Comparison of ENCODE assay signal across 35 cellular contexts in genomic region chr15:27722102-27722501, GRCh38.
"Had no signal": no experiment of that assay in that cellular context is flagged by ENCODE, and none has a peak within 500 bp of the region (broad histone marks: within the 10 kb centered on the region; RNA-seq: fewer than 3 reads in every experiment).

No MANE protein-coding gene starts in this region.

- H3K27me3 ChIP-seq: ascending aorta, cardiac muscle cell, colonic mucosa had no signal

- FAIRE-seq: bronchial epithelial cell, TTC549 had no signal

- H3K36me3 Mint-ChIP-seq: activated CD4-positive, alpha-beta memory T cell treated with anti-CD3 and anti-CD28 coated beads for 36 hours; activated naive CD4-positive, alpha-beta T cell treated with anti-CD3 and anti-CD28 coated beads, Interleukin-2, amount 10 ng/mL, durations not matched to agents 7 days and 5 days; activated naive CD4-positive, alpha-beta T cell treated with anti-CD3 and anti-CD28 coated beads, Interleukin-2, amount 50 U/mL, for 24 hours; activated naive CD8-positive, alpha-beta T cell; activated naive CD8-positive, alpha-beta T cell treated with anti-CD3 and anti-CD28 coated beads, Interleukin-2, amount 10 ng/mL, durations not matched to agents 7 days and 5 days; brain had no signal

- H3K27ac ChIP-seq: ascending aorta, cardiac muscle cell, colonic mucosa, VCaP had no signal

- ATAC-seq: activated CD8-positive, alpha-beta T cell treated with anti-CD3 and anti-CD28 coated beads for 36 hours; activated naive CD8-positive, alpha-beta T cell treated with anti-CD3 and anti-CD28 coated beads, Interleukin-2, amount 50 U/mL, for 24 hours had no signal

- H3K4me3 Mint-ChIP-seq: activated B cell treated with CpG ODN at 0.5 μM for 24 hours; activated CD4-positive, alpha-beta memory T cell treated with anti-CD3 and anti-CD28 coated beads for 36 hours; activated CD4-positive, alpha-beta T cell treated with anti-CD3 and anti-CD28 coated beads, Interleukin-2, amount 10 ng/mL, durations not matched to agents 24 days and 14 days; activated CD8-positive, alpha-beta T cell treated with anti-CD3 and anti-CD28 coated beads for 36 hours; activated naive CD4-positive, alpha-beta T cell treated with anti-CD3 and anti-CD28 coated beads, Interleukin-2, amount 10 ng/mL, durations not matched to agents 7 days and 5 days; activated naive CD4-positive, alpha-beta T cell treated with anti-CD3 and anti-CD28 coated beads, Interleukin-2, amount 50 U/mL, for 24 hours; activated naive CD8-positive, alpha-beta T cell; activated naive CD8-positive, alpha-beta T cell treated with anti-CD3 and anti-CD28 coated beads, Interleukin-2, amount 10 ng/mL, durations not matched to agents 7 days and 5 days; activated naive CD8-positive, alpha-beta T cell treated with anti-CD3 and anti-CD28 coated beads, Interleukin-2, amount 50 U/mL, for 24 hours; brain; central memory CD8-positive, alpha-beta T cell; T-helper 2 cell treated with Interferon-gamma antibody and Interleukin-4, amounts not matched to agents 5 μg/mL and 100 μg/mL, for 36 hours had no signal

- H3K27me3 Mint-ChIP-seq: activated B cell treated with CpG ODN at 0.5 μM for 24 hours; activated CD4-positive, alpha-beta memory T cell treated with anti-CD3 and anti-CD28 coated beads for 36 hours; activated CD4-positive, alpha-beta T cell treated with anti-CD3 and anti-CD28 coated beads, Interleukin-2, amount 10 ng/mL, durations not matched to agents 24 days and 14 days; activated CD8-positive, alpha-beta T cell treated with anti-CD3 and anti-CD28 coated beads for 36 hours; activated naive CD4-positive, alpha-beta T cell treated with anti-CD3 and anti-CD28 coated beads, Interleukin-2, amount 10 ng/mL, durations not matched to agents 7 days and 5 days; activated naive CD4-positive, alpha-beta T cell treated with anti-CD3 and anti-CD28 coated beads, Interleukin-2, amount 50 U/mL, for 24 hours; activated naive CD8-positive, alpha-beta T cell treated with anti-CD3 and anti-CD28 coated beads, Interleukin-2, amount 10 ng/mL, durations not matched to agents 7 days and 5 days; activated naive CD8-positive, alpha-beta T cell treated with anti-CD3 and anti-CD28 coated beads, Interleukin-2, amount 50 U/mL, for 24 hours; central memory CD8-positive, alpha-beta T cell had no signal

- H3K4me1 Mint-ChIP-seq: activated B cell treated with CpG ODN at 0.5 μM for 24 hours; activated CD4-positive, alpha-beta T cell treated with anti-CD3 and anti-CD28 coated beads, Interleukin-2, amount 10 ng/mL, durations not matched to agents 24 days and 14 days; activated naive CD4-positive, alpha-beta T cell treated with anti-CD3 and anti-CD28 coated beads, Interleukin-2, amount 10 ng/mL, durations not matched to agents 7 days and 5 days; activated naive CD4-positive, alpha-beta T cell treated with anti-CD3 and anti-CD28 coated beads, Interleukin-2, amount 50 U/mL, for 24 hours; activated naive CD8-positive, alpha-beta T cell treated with anti-CD3 and anti-CD28 coated beads, Interleukin-2, amount 10 ng/mL, durations not matched to agents 7 days and 5 days; activated naive CD8-positive, alpha-beta T cell treated with anti-CD3 and anti-CD28 coated beads, Interleukin-2, amount 50 U/mL, for 24 hours; central memory CD8-positive, alpha-beta T cell had no signal

- H3K9me3 ChIP-seq: colonic mucosa had no signal

- H3K4me3 ChIP-seq: ascending aorta, cardiac muscle cell, colonic mucosa had no signal

- H3K4me1 ChIP-seq: ascending aorta, colonic mucosa had no signal

- H3K36me3 ChIP-seq: ascending aorta, cardiac muscle cell, colonic mucosa had no signal

- DNase-seq: activated B cell treated with CpG ODN at 0.5 μM for 24 hours; activated CD4-positive, alpha-beta memory T cell treated with anti-CD3 and anti-CD28 coated beads for 36 hours; activated CD4-positive, alpha-beta T cell treated with anti-CD3 and anti-CD28 coated beads for 4 hours; activated CD4-positive, alpha-beta T cell treated with anti-CD3 and anti-CD28 coated beads, Interleukin-2, amount 10 ng/mL, durations not matched to agents 24 days and 14 days; activated CD4-positive, alpha-beta T cell treated with anti-CD3 and anti-CD28 coated beads, Interleukin-2, amount 50 U/mL, for 1 hour; activated CD4-positive, alpha-beta T cell treated with anti-CD3 and anti-CD28 coated beads, Interleukin-2, amount 50 U/mL, for 4 hours; activated CD4-positive, CD25-positive, alpha-beta regulatory T cell treated with anti-CD3 and anti-CD28 coated beads, Interleukin-2, amount 50 U/mL, for 72 hours; activated CD8-positive, alpha-beta memory T cell treated with anti-CD3 and anti-CD28 coated beads, Interleukin-2, amount 50 U/mL, for 4 hours; activated CD8-positive, alpha-beta T cell treated with anti-CD3 and anti-CD28 coated beads for 36 hours; activated effector memory CD4-positive, alpha-beta T cell treated with Interleukin-2 at 50 U/mL for 16 hours; activated gamma-delta T cell; activated naive CD4-positive, alpha-beta T cell treated with anti-CD3 and anti-CD28 coated beads, Interleukin-2, amount 10 ng/mL, durations not matched to agents 7 days and 5 days; activated naive CD4-positive, alpha-beta T cell treated with Interleukin-2 at 50 U/mL for 16 hours; activated naive CD8-positive, alpha-beta T cell treated with anti-CD3 and anti-CD28 coated beads, Interleukin-2, amount 10 ng/mL, durations not matched to agents 7 days and 5 days; activated naive CD8-positive, alpha-beta T cell treated with anti-CD3 and anti-CD28 coated beads, Interleukin-2, amount 50 U/mL, for 24 hours; activated T-cell treated with anti-CD3 and anti-CD28 coated beads for 4 hours; activated T-cell treated with anti-CD3 and anti-CD28 coated beads, Interleukin-2, amount 50 U/mL, for 1 hour; activated T-cell treated with anti-CD3 and anti-CD28 coated beads, Interleukin-2, amount 50 U/mL, for 48 hours; amygdala; anterior cingulate cortex; caudate nucleus; cerebellar nuclear complex; colonic mucosa; T-helper 2 cell; T-helper 9 cell had no signal
